ENCODE assay signal across 24 cellular contexts in the genomic region with DNA sequence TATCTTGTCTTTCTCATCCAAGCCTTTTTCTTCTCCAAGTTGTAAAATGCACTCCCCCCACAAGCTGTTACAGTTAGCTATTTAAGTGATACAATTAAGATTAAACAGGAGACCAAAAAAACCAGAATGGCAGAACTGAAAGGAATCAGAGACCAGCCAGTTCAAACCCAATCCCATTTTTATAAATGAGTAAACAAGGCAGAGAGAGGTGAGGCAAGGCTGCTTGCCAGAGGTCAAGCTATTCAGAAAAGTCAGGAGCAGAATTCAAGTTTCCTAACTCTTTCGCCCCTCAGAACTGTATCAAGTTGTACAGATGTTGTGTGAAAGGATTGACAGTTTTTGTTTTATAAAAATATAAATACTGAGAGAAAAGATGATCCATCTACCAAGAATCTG.
DNase-seq lines count a peak whose midpoint lies in the region; ATAC-seq and TF ChIP-seq lines count a peak whose summit lies in the region.
"Had no signal": no experiment of that assay in that cellular context is flagged by ENCODE, and none has a peak within 500 bp of the region (broad histone marks: within the 10 kb centered on the region; RNA-seq: fewer than 3 reads in every experiment).

No MANE protein-coding gene starts in this region.

- H3K9me2 ChIP-seq in Karpas-422 (replicated peaks; ENCODE audit: insufficient read depth, low read length), result no peaks in the 10 kb centered on the region

- no peak for DNase-seq in CD4-positive, alpha-beta memory T cell
- no peak for DNase-seq in Karpas-422
- DNase-seq in effector memory CD8-positive, alpha-beta T cell, result no peak
- DNase-seq in natural killer cell, result no peak
- DNase-seq in colonic mucosa, result no peak
- no peak for DNase-seq in activated T-cell treated with anti-CD3 and anti-CD28 coated beads, Interleukin-2, amount 50 U/mL, for 1 hour
- DNase-seq in NCI-H446 (lab: John Stamatoyannopoulos, UW), result no peak
- DNase-seq: adrenal gland; GDM1; heart left ventricle; NCI-H1694; NCI-H2171; NCI-H526; pancreas; right cardiac atrium; stimulated activated CD4-positive, alpha-beta T cell treated with anti-CD3 and anti-CD28 coated beads, Interleukin-12 subunit alpha, Interleukin-12 subunit beta, amount 100 ng/mL, for 4 hours; stimulated activated CD4-positive, alpha-beta T cell treated with anti-CD3 and anti-CD28 coated beads, Interleukin-4, amount 100 ng/mL, for 24 hours; stomach; T-helper 1 cell; tibial artery had no signal

- H3K4me3 Mint-ChIP-seq in CD4-positive, alpha-beta memory T cell, result peak overlapping the region in 4 of 8 donors; percentile 13 to 42 (median 26)
- peak overlapping the region in 1 of 2 donors; percentile 52 for H3K4me3 Mint-ChIP-seq in effector memory CD8-positive, alpha-beta T cell
- H3K4me3 Mint-ChIP-seq in natural killer cell, result peak overlapping the region; percentile 43
- H3K4me3 Mint-ChIP-seq: activated T-helper 1 cell treated with anti-CD3 and anti-CD28 coated beads, Interleukin-12 subunit alpha, Interleukin-12 subunit beta, Interleukin-2, Interleukin-4 antibody, amounts not matched to agents 30 ng/mL and 10 ng/mL and 1 ng/mL, durations not matched to agents 14 hours and 24 hours and 36 hours; brain; nephron had no signal

- H3K36me3 Mint-ChIP-seq in CD4-positive, alpha-beta memory T cell, result peaks cover 22 to 23% of the 10 kb centered on the region in 2 donors
- H3K36me3 Mint-ChIP-seq in effector memory CD8-positive, alpha-beta T cell (ENCODE audit: insufficient read depth), result peaks cover 9% of the 10 kb centered on the region
- H3K36me3 Mint-ChIP-seq in natural killer cell, result no peaks in the 10 kb centered on the region

- H3K4me1 Mint-ChIP-seq in CD4-positive, alpha-beta memory T cell, result peaks cover 38 to 44% (median 40%) of the 10 kb centered on the region in 4 donors
- peaks cover 32% of the 10 kb centered on the region in 2 donors for H3K4me1 Mint-ChIP-seq in effector memory CD8-positive, alpha-beta T cell (ENCODE audit: low read depth in 2 of 2)
- H3K4me1 Mint-ChIP-seq in natural killer cell, result peaks cover 28 to 33% of the 10 kb centered on the region in 2 donors
- H3K4me1 Mint-ChIP-seq: nephron had no signal

- H3K27me3 Mint-ChIP-seq in CD4-positive, alpha-beta memory T cell, result no peaks in the 10 kb centered on the region
- H3K27me3 Mint-ChIP-seq in effector memory CD8-positive, alpha-beta T cell, result no peaks in the 10 kb centered on the region
- no peaks in the 10 kb centered on the region for H3K27me3 Mint-ChIP-seq in natural killer cell (ENCODE audit: low read depth in 2 of 2)
- H3K27me3 Mint-ChIP-seq: brain had no signal

- H3K9ac ChIP-seq in Karpas-422 (ENCODE audit: low read length) (no peak overlapping the region), colonic mucosa (ENCODE audit: low read depth in 2 of 2, low read length in 2 of 2) (no peak overlapping the region)

- H4K20me1 ChIP-seq in Karpas-422 (ENCODE audit: insufficient read depth, low read depth, low read length), result no peaks in the 10 kb centered on the region

- no peaks in the 10 kb centered on the region for H3K9me3 ChIP-seq in CD4-positive, alpha-beta memory T cell (ENCODE audit: control insufficient read depth in 1 of 2, low read length in 2 of 2)
- H3K9me3 ChIP-seq in Karpas-422 (ENCODE audit: low read length) (peaks cover 19% of the 10 kb centered on the region; the same call in 1 of the 2 replicates), colonic mucosa (no peaks in the 10 kb centered on the region)
- H3K9me3 ChIP-seq: adrenal gland, pancreas, SJSA1, tibial artery had no signal

- no peak for ATAC-seq in effector memory CD8-positive, alpha-beta T cell (replicated peaks)
- no peak for ATAC-seq in natural killer cell
- ATAC-seq: heart left ventricle, pancreas, right cardiac atrium had no signal

- peaks cover 0 to 9% (median 4%) of the 10 kb centered on the region in 8 donors for H3K9me3 Mint-ChIP-seq in CD4-positive, alpha-beta memory T cell
- no peaks in the 10 kb centered on the region for H3K9me3 Mint-ChIP-seq in effector memory CD8-positive, alpha-beta T cell
- H3K9me3 Mint-ChIP-seq in natural killer cell, result no peaks in the 10 kb centered on the region

- H3K4me2 ChIP-seq in Karpas-422 (ENCODE audit: low read depth, low read length, poor library complexity, severe bottlenecking), result peak overlapping the region; percentile 85

- H3K27ac Mint-ChIP-seq in CD4-positive, alpha-beta memory T cell, result peak overlapping the region; percentile 27 to 99 (median 55)
- H3K27ac Mint-ChIP-seq in effector memory CD8-positive, alpha-beta T cell, result peak overlapping the region; percentile 95 to 99
- H3K27ac Mint-ChIP-seq in natural killer cell, result peak overlapping the region in 1 of 2 donors; percentile 98
- H3K27ac Mint-ChIP-seq: brain, nephron had no signal

- no peaks in the 10 kb centered on the region for H3K27me3 ChIP-seq in CD4-positive, alpha-beta memory T cell (ENCODE audit: insufficient read depth, low read length)
- H3K27me3 ChIP-seq in Karpas-422 (ENCODE audit: low read length) (no peaks in the 10 kb centered on the region), colonic mucosa (no peaks in the 10 kb centered on the region)
- H3K27me3 ChIP-seq: adrenal gland, heart left ventricle, pancreas, stomach, tibial artery had no signal

- TF ChIP-seq CTCF in natural killer cell (IDR thresholded peaks at IDR 0.05) (no peak), colonic mucosa (IDR thresholded peaks at IDR 0.05) (no peak)

- CTCF ChIA-PET in CD4-positive, alpha-beta memory T cell (lab: Charles Lee; ENCODE audit: partially characterized antibody), result no interaction called here

- no peak overlapping the region for H3K27ac ChIP-seq in CD4-positive, alpha-beta memory T cell (ENCODE audit: low read depth, low read length)
- H3K27ac ChIP-seq in Karpas-422 (ENCODE audit: low read length) (peak overlapping the region; percentile 72), colonic mucosa (no peak overlapping the region)
- H3K27ac ChIP-seq: adrenal gland, heart left ventricle, pancreas, SJSA1, tibial artery had no signal

- POLR2A ChIA-PET in CD4-positive, alpha-beta memory T cell (lab: Charles Lee; ENCODE audit: partially characterized antibody), result interaction anchor here (3.1 kb wide), 1 partner anchor 12 kb away, joined by 27 read pairs; no protein-coding TSS in a partner anchor

- no peak overlapping the region for H3K4me3 ChIP-seq in CD4-positive, alpha-beta memory T cell (ENCODE audit: low read length in 2 of 2)
- no peak overlapping the region for H3K4me3 ChIP-seq in Karpas-422 (ENCODE audit: low read length)
- no peak overlapping the region for H3K4me3 ChIP-seq in colonic mucosa
- H3K4me3 ChIP-seq: adrenal gland, heart left ventricle, pancreas, SJSA1, stomach, tibial artery had no signal

- intact Hi-C loops in CD4-positive, alpha-beta memory T cell (cut with micrococcal nuclease), result no loop called here
- intact Hi-C loops in natural killer cell (cut with micrococcal nuclease), result loop anchor here (10.0 kb wide), 1 partner anchor 578 kb away; a partner anchor contains a TSS
- intact Hi-C loops in colonic mucosa (cut with DNase I), result no loop called here

- H2AFZ ChIP-seq in Karpas-422 (ENCODE audit: low read length), result no peak overlapping the region

- H3K79me2 ChIP-seq in Karpas-422 (ENCODE audit: low read length), result peaks cover 32% of the 10 kb centered on the region

- H3K36me3 ChIP-seq in CD4-positive, alpha-beta memory T cell (ENCODE audit: insufficient read depth, low read length), result no peaks in the 10 kb centered on the region
- H3K36me3 ChIP-seq in Karpas-422 (ENCODE audit: insufficient read depth, low read length), result peaks cover 24% of the 10 kb centered on the region
- H3K36me3 ChIP-seq in colonic mucosa, result no peaks in the 10 kb centered on the region
- H3K36me3 ChIP-seq: adrenal gland, heart left ventricle, pancreas, SJSA1, stomach, tibial artery had no signal

- H3K4me1 ChIP-seq in CD4-positive, alpha-beta memory T cell (ENCODE audit: insufficient read depth, low read length), result peaks cover 21% of the 10 kb centered on the region
- H3K4me1 ChIP-seq in Karpas-422 (ENCODE audit: low read length) (peaks cover 43% of the 10 kb centered on the region), colonic mucosa (peaks cover 10% of the 10 kb centered on the region)
- H3K4me1 ChIP-seq: SJSA1 had no signal
